Comparison of ENCODE assay signal across 24 cellular contexts in the genomic region with DNA sequence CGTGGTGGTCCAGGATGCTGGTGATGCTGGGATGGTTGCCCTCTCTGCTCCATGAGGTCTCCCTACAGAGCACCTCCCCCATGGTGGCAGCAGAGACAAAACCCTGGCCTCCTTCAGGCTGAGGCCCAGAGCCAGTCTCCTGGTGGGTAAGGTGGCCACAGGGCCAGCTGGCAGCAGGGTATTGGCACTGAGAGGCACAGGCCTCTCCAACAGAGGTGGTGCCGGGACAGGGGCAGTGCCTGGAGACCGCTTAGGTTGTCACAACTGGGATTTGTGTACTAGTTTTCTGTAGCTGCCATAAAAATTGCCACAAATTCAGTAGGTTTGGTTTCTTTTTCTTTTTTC. TPM values are rescaled to one million over a fixed set of nuclear protein-coding genes. Genes with fewer than 3 reads are reported as not detected.
A peak's percentile ranks its signal among the peaks of the same experiment; 100 is the strongest.
DNase-seq lines count a peak whose midpoint lies in the region; ATAC-seq and TF ChIP-seq lines count a peak whose summit lies in the region.
"Had no signal": no experiment of that assay in that cellular context is flagged by ENCODE, and none has a peak within 500 bp of the region (broad histone marks: within the 10 kb centered on the region; RNA-seq: fewer than 3 reads in every experiment).

No MANE protein-coding gene starts in this region.

- H3K4me1 ChIP-seq in BLaER1 treated with 17β-estradiol and CSF1 and Interleukin-3, amounts not matched to agents 10 nM and 100 nM, result peaks cover 26 to 62% (median 49%) of the 10 kb centered on the region in 10 experiments
- peaks cover 0 to 33% (median 18%) of the 10 kb centered on the region in 12 donors for H3K4me1 ChIP-seq in heart left ventricle
- peaks cover 23% of the 10 kb centered on the region for H3K4me1 ChIP-seq in neural progenitor cell
- H3K4me1 ChIP-seq in mammary epithelial cell (ENCODE audit: insufficient read depth, low read length), result peaks cover 8% of the 10 kb centered on the region

- H3K4me3 ChIP-seq in BLaER1 treated with 17β-estradiol and CSF1 and Interleukin-3, amounts not matched to agents 10 nM and 100 nM, result no peak overlapping the region
- H3K4me3 ChIP-seq in heart left ventricle, result no peak overlapping the region
- H3K4me3 ChIP-seq in neural progenitor cell, result no peak overlapping the region
- H3K4me3 ChIP-seq in mammary epithelial cell (replicated peaks in 1 of 3; ENCODE audit: insufficient read depth in 1 of 3, low read depth in 2 of 3, low read length in 3 of 3), result no peak overlapping the region
- H3K4me3 ChIP-seq: adrenal gland, coronary artery, pancreas, right lobe of liver, upper lobe of right lung had no signal

- H3K9me3 Mint-ChIP-seq in neural progenitor cell, result no peaks in the 10 kb centered on the region
- H3K9me3 Mint-ChIP-seq: memory B cell; stimulated activated effector memory CD8-positive, alpha-beta T cell treated with anti-CD3 and anti-CD28 coated beads, Interleukin-12 subunit alpha, Interleukin-12 subunit beta, amount 100 ng/mL, for 72 hours had no signal

- 60 to 82% (median 69%) methylated on average over 2 to 3 of the region's 3 CpGs for WGBS in heart left ventricle, 4 donors
- whole genome bisulfite sequencing in mammary epithelial cell (ENCODE audit: low coverage, missing lambda C conversion rate), result 97% methylated on average over 3 of the region's 3 CpGs

- no peaks in the 10 kb centered on the region for H3K9me3 ChIP-seq in BLaER1 treated with 17β-estradiol and CSF1 and Interleukin-3, amounts not matched to agents 10 nM and 100 nM (replicated peaks in 1 of 11)
- no peaks in the 10 kb centered on the region for H3K9me3 ChIP-seq in heart left ventricle
- H3K9me3 ChIP-seq in neural progenitor cell (ENCODE audit: low read depth), result no peaks in the 10 kb centered on the region
- no peaks in the 10 kb centered on the region for H3K9me3 ChIP-seq in mammary epithelial cell (replicated peaks; ENCODE audit: insufficient read depth, low read length)
- H3K9me3 ChIP-seq: adrenal gland, pancreas, right lobe of liver, upper lobe of right lung had no signal

- H4K20me1 ChIP-seq in BLaER1 treated with 17β-estradiol and CSF1 and Interleukin-3, amounts not matched to agents 10 nM and 100 nM, result peaks cover 0 to 54% (median 34%) of the 10 kb centered on the region in 11 experiments; a peak in 20 of 22 replicates
- H4K20me1 ChIP-seq in neural progenitor cell (ENCODE audit: low read depth) (peaks cover 8% of the 10 kb centered on the region), mammary epithelial cell (ENCODE audit: insufficient read depth, low read length) (no peaks in the 10 kb centered on the region)

- H3K4me3 Mint-ChIP-seq in neural progenitor cell, result peak overlapping the region; percentile 72
- H3K4me3 Mint-ChIP-seq: activated CD8-positive, alpha-beta memory T cell treated with anti-CD3 and anti-CD28 coated beads, Interleukin-2, amount 10 ng/mL, durations not matched to agents 7 days and 5 days; memory B cell had no signal

- no TSS peak for BruUV-seq in mammary epithelial cell (replicated peaks; lab: Mats Ljungman, UMichigan)

- H3K79me2 ChIP-seq in neural progenitor cell (ENCODE audit: low read depth) (no peaks in the 10 kb centered on the region), mammary epithelial cell (ENCODE audit: insufficient read depth, low read length) (no peaks in the 10 kb centered on the region)

- H2AFZ ChIP-seq in neural progenitor cell (replicated peaks), result no peak overlapping the region
- H2AFZ ChIP-seq in mammary epithelial cell (ENCODE audit: low read depth, low read length), result no peak overlapping the region

- peak overlapping the region in 7 of 11 experiments; percentile 57 to 91 (median 78); a peak in 10 of 22 replicates for H3K4me2 ChIP-seq in BLaER1 treated with 17β-estradiol and CSF1 and Interleukin-3, amounts not matched to agents 10 nM and 100 nM
- H3K4me2 ChIP-seq in neural progenitor cell, result no peak overlapping the region
- no peak overlapping the region for H3K4me2 ChIP-seq in mammary epithelial cell (ENCODE audit: insufficient read depth, low read depth, low read length)

- no peak overlapping the region for H3K27ac ChIP-seq in BLaER1 treated with 17β-estradiol and CSF1 and Interleukin-3, amounts not matched to agents 10 nM and 100 nM
- H3K27ac ChIP-seq in heart left ventricle (peak overlapping the region in 1 of 12 donors; percentile 77), neural progenitor cell (no peak overlapping the region), mammary epithelial cell (ENCODE audit: insufficient read depth, low read depth, low read length) (no peak overlapping the region)
- H3K27ac ChIP-seq: adrenal gland, coronary artery, pancreas, right lobe of liver, upper lobe of right lung had no signal

- CTCF ChIA-PET in mammary epithelial cell (lab: Charles Lee; ENCODE audit: low non-redundant PET), result no interaction called here

- dilution Hi-C loops in mammary epithelial cell (cut with HindIII; ENCODE audit: low sequenced_read_pairs), result no loop called here

- DNase-seq in NCI-H446 treated with DMSO at 0.1 percent for 48 hours (lab: John Stamatoyannopoulos, UW) (peak; percentile 56), heart left ventricle (peak in 1 of 5 donors; percentile 68), neural progenitor cell (ENCODE audit: low spot score) (no peak), mammary epithelial cell (no peak)
- no peak for DNase-seq in stimulated activated naive CD4-positive, alpha-beta T cell treated with Interleukin-2 at 50 U/mL for 16 hours (lab: John Stamatoyannopoulos, UW)
- DNase-seq: activated CD4-positive, CD25-positive, alpha-beta regulatory T cell; activated CD8-positive, alpha-beta memory T cell treated with anti-CD3 and anti-CD28 coated beads, Interleukin-2, amount 10 ng/mL, durations not matched to agents 7 days and 5 days; activated T-cell treated with anti-CD3 and anti-CD28 coated beads, Interleukin-2, amount 50 U/mL, for 48 hours; adrenal gland; effector memory CD4-positive, alpha-beta T cell; erythroblast; Karpas-422; pancreas; PC-3; SIG-M5; stimulated activated CD4-positive, alpha-beta T cell treated with anti-CD3 and anti-CD28 coated beads, Interleukin-4, amount 100 ng/mL, for 24 hours; upper lobe of right lung had no signal

- intact Hi-C loops in heart left ventricle (cut with DNase I), result loop anchor here in 1 of 10 donors (10.0 kb wide), 1 partner anchor 71 kb away; a partner anchor contains a TSS
- intact Hi-C loops in mammary epithelial cell (cut with micrococcal nuclease), result no loop called here

- in situ Hi-C loops in mammary epithelial cell (cut with MboI; ENCODE audit: low sequenced_read_pairs in 2 of 2), result no loop called here

- H3K27ac Mint-ChIP-seq in neural progenitor cell, result no peak overlapping the region
- H3K27ac Mint-ChIP-seq: activated CD8-positive, alpha-beta memory T cell treated with anti-CD3 and anti-CD28 coated beads, Interleukin-2, amount 10 ng/mL, durations not matched to agents 7 days and 5 days; CD14-positive monocyte; memory B cell; stimulated activated effector memory CD8-positive, alpha-beta T cell treated with anti-CD3 and anti-CD28 coated beads, Interleukin-12 subunit alpha, Interleukin-12 subunit beta, amount 100 ng/mL, for 72 hours had no signal

- H3K27me3 ChIP-seq in BLaER1 treated with 17β-estradiol and CSF1 and Interleukin-3, amounts not matched to agents 10 nM and 100 nM, result peaks cover 47 to 64% (median 55%) of the 10 kb centered on the region in 11 experiments
- H3K27me3 ChIP-seq in heart left ventricle (peaks cover 0 to 29% (median 0%) of the 10 kb centered on the region in 9 donors), neural progenitor cell (peaks cover 71% of the 10 kb centered on the region), mammary epithelial cell (ENCODE audit: insufficient read depth, low read length) (no peaks in the 10 kb centered on the region)
- H3K27me3 ChIP-seq: pancreas, right lobe of liver had no signal

- no peak for TF ChIP-seq POLR2A in heart left ventricle (IDR thresholded peaks at IDR 0.05)

- no peak for TF ChIP-seq CTCF in heart left ventricle (IDR thresholded peaks at IDR 0.05)
- no peak for TF ChIP-seq CTCF in neural progenitor cell (IDR thresholded peaks at IDR 0.05)
- no peak for TF ChIP-seq CTCF in mammary epithelial cell (conservative IDR thresholded peaks at IDR 0.05 in 1 of 2, IDR thresholded peaks at IDR 0.05 in 1 of 2; ENCODE audit: extremely low read depth in 1 of 2, insufficient read depth in 1 of 2, low read depth in 1 of 2, low read length in 2 of 2)

- H3F3A ChIP-seq in neural progenitor cell (ENCODE audit: low read depth), result peaks cover 10% of the 10 kb centered on the region

- H3K9ac ChIP-seq in BLaER1 treated with 17β-estradiol and CSF1 and Interleukin-3, amounts not matched to agents 10 nM and 100 nM, result no peak overlapping the region
- H3K9ac ChIP-seq in neural progenitor cell (no peak overlapping the region), mammary epithelial cell (ENCODE audit: insufficient read depth, low read length) (no peak overlapping the region)

- H3K36me3 Mint-ChIP-seq in neural progenitor cell, result peaks cover 4% of the 10 kb centered on the region
- H3K36me3 Mint-ChIP-seq: activated CD8-positive, alpha-beta memory T cell treated with anti-CD3 and anti-CD28 coated beads, Interleukin-2, amount 10 ng/mL, durations not matched to agents 7 days and 5 days; memory B cell had no signal

- peaks cover 25% of the 10 kb centered on the region for H3K4me1 Mint-ChIP-seq in neural progenitor cell

- peaks cover 20% of the 10 kb centered on the region for H3K27me3 Mint-ChIP-seq in neural progenitor cell (ENCODE audit: insufficient read depth, low read depth)

- ATAC-seq in heart left ventricle (peak; percentile 14 to 74 (median 32)), HG02763 (IDR thresholded peaks at IDR 0.05; ENCODE audit: unreplicated experiment) (no peak)
- ATAC-seq: activated CD8-positive, alpha-beta memory T cell treated with anti-CD3 and anti-CD28 coated beads, Interleukin-2, amount 10 ng/mL, durations not matched to agents 7 days and 5 days; pancreas; PC-3; stimulated activated effector memory CD8-positive, alpha-beta T cell treated with anti-CD3 and anti-CD28 coated beads, Interleukin-12 subunit alpha, Interleukin-12 subunit beta, amount 100 ng/mL, for 72 hours; upper lobe of right lung had no signal

- peaks cover 0 to 5% (median 0%) of the 10 kb centered on the region in 11 experiments; a peak in 1 of 22 replicates for H3K36me3 ChIP-seq in BLaER1 treated with 17β-estradiol and CSF1 and Interleukin-3, amounts not matched to agents 10 nM and 100 nM
- H3K36me3 ChIP-seq in heart left ventricle (no peaks in the 10 kb centered on the region), neural progenitor cell (no peaks in the 10 kb centered on the region), mammary epithelial cell (ENCODE audit: insufficient read depth, low read length) (no peaks in the 10 kb centered on the region)
- H3K36me3 ChIP-seq: adrenal gland, pancreas, right lobe of liver, upper lobe of right lung had no signal

RNA-seq across cellular contexts. Expression of a gene that starts 6.1 kb away (rescaled TPM):
- total RNA-seq in heart left ventricle (100 to 1,000 TPM in 7 of 9 donors, 10 to 100 TPM in 2; 71.8 to 169 (median 109) TPM), neural progenitor cell (ENCODE audit: low replicate concordance) (59.8 and 117 TPM in 2 replicates), mammary epithelial cell (100 to 1,000 TPM in 1 of 2 donors, 10 to 100 TPM in 1; 52.3 to 120 TPM)
- polyA plus RNA-seq in heart left ventricle (100 to 1,000 TPM; 103 to 191 TPM), mammary epithelial cell (50.7 TPM)
- 54.0 TPM for polyA minus RNA-seq in mammary epithelial cell

RNA-seq across cellular contexts. Expression of a gene that starts 15.2 kb away (rescaled TPM):
- total RNA-seq in heart left ventricle, result 1 to 10 TPM in 1 of 9 donors, under 1 TPM in 6, not detected in 2; 0.14 to 1.8 (median 0.82) TPM
- polyA plus RNA-seq in heart left ventricle, result under 1 TPM in 1 of 2 donors, not detected in 1; 0.06 TPM
- total RNA-seq in neural progenitor cell (ENCODE audit: low replicate concordance), result 0.84 TPM in 1 of 2 replicates, not detected in the other
- 1 to 10 TPM in 1 of 2 donors, under 1 TPM in 1; 0.17 to 2.3 TPM for total RNA-seq in mammary epithelial cell
- 0.02 TPM for polyA plus RNA-seq in mammary epithelial cell
- polyA minus RNA-seq in mammary epithelial cell, result not detected

Comparison
In these comparisons a context has a peak if more than half of its experiments do, and no peak if none do; other contexts are left out.
1. H3K4me2 ChIP-seq: peak in BLaER1 treated with 17β-estradiol and CSF1 and Interleukin-3, amounts not matched to agents 10 nM and 100 nM (7 of 11); none in neural progenitor cell (single experiment) and mammary epithelial cell (single experiment).